ENCODE assay signal across 11 cellular contexts in genomic region chr13:48125794-48126228, GRCh38. TPM values are rescaled to one million over a fixed set of nuclear protein-coding genes. Genes with fewer than 3 reads are reported as not detected.
DNase-seq lines count a peak whose midpoint lies in the region; ATAC-seq lines count a peak whose summit lies in the region.
"Had no signal": no experiment of that assay in that cellular context is flagged by ENCODE, and none has a peak within 500 bp of the region (broad histone marks: within the 10 kb centered on the region; RNA-seq: fewer than 3 reads in every experiment).

No MANE protein-coding gene starts in this region.

- H3K36me3 Mint-ChIP-seq in stimulated activated naive B cell treated with anti-CD40 and anti-IgM and Interleukin-4, amounts not matched to agents 10 μg/mL and 1 μg/mL and 100 μg/mL, for 72 hours: no peaks in the 10 kb centered on the region
- H3K36me3 Mint-ChIP-seq: activated naive CD8-positive, alpha-beta T cell; CD4-positive, CD25-positive, alpha-beta regulatory T cell had no signal

- ATAC-seq in HG03439 (IDR thresholded peaks at IDR 0.05; ENCODE audit: unreplicated experiment) (no peak), left colon (no peak)
- ATAC-seq in stimulated activated naive B cell treated with anti-CD40 and anti-IgM and Interleukin-4, amounts not matched to agents 10 μg/mL and 1 μg/mL and 100 μg/mL, for 72 hours (replicated peaks): no peak

- no peak overlapping the region for H3K27ac Mint-ChIP-seq in stimulated activated naive B cell treated with anti-CD40 and anti-IgM and Interleukin-4, amounts not matched to agents 10 μg/mL and 1 μg/mL and 100 μg/mL, for 72 hours
- H3K27ac Mint-ChIP-seq: activated naive CD8-positive, alpha-beta T cell had no signal

- no peaks in the 10 kb centered on the region for H3K27me3 Mint-ChIP-seq in stimulated activated naive B cell treated with anti-CD40 and anti-IgM and Interleukin-4, amounts not matched to agents 10 μg/mL and 1 μg/mL and 100 μg/mL, for 72 hours
- H3K27me3 Mint-ChIP-seq: activated naive CD8-positive, alpha-beta T cell; CD4-positive, CD25-positive, alpha-beta regulatory T cell had no signal

- DNase-seq in GM03348 (ENCODE audit: low spot score) (peak; percentile 13), dermis microvascular lymphatic vessel endothelial cell (ENCODE audit: low read depth in 2 of 2) (peak; percentile 94 to 98), left kidney (ENCODE audit: low read depth, low spot score) (peak; percentile 36), skeletal muscle cell (ENCODE audit: low read depth) (peak; percentile 32), SKM-1 (lab: John Stamatoyannopoulos, UW; ENCODE audit: unreplicated experiment) (no peak), left colon (no peak)
- DNase-seq in stimulated activated naive B cell treated with anti-CD40 and anti-IgM and Interleukin-4, amounts not matched to agents 10 μg/mL and 1 μg/mL and 100 μg/mL, for 72 hours: no peak
- DNase-seq: CD4-positive, CD25-positive, alpha-beta regulatory T cell; stimulated activated CD4-positive, alpha-beta T cell treated with anti-CD3 and anti-CD28 coated beads, Interleukin-2, amount 100 ng/mL, for 48 hours had no signal

- H3K4me1 Mint-ChIP-seq in stimulated activated naive B cell treated with anti-CD40 and anti-IgM and Interleukin-4, amounts not matched to agents 10 μg/mL and 1 μg/mL and 100 μg/mL, for 72 hours: peaks cover 7 to 8% of the 10 kb centered on the region in 2 donors

- no peak overlapping the region for H3K4me3 ChIP-seq in skeletal muscle cell (ENCODE audit: low read depth, low read length)

- no peaks in the 10 kb centered on the region for H3K9me3 Mint-ChIP-seq in stimulated activated naive B cell treated with anti-CD40 and anti-IgM and Interleukin-4, amounts not matched to agents 10 μg/mL and 1 μg/mL and 100 μg/mL, for 72 hours
- H3K9me3 Mint-ChIP-seq: CD4-positive, CD25-positive, alpha-beta regulatory T cell had no signal

- intact Hi-C loops in left colon (cut with DNase I, micrococcal nuclease): loop anchor here in 1 of 2 donors (10.0 kb wide), 1 partner anchor 179 kb away; the partner anchor contains the start of gene RB1

- no peak overlapping the region for H3K4me3 Mint-ChIP-seq in stimulated activated naive B cell treated with anti-CD40 and anti-IgM and Interleukin-4, amounts not matched to agents 10 μg/mL and 1 μg/mL and 100 μg/mL, for 72 hours
- H3K4me3 Mint-ChIP-seq: activated naive CD8-positive, alpha-beta T cell; CD4-positive, CD25-positive, alpha-beta regulatory T cell had no signal

RNA-seq across cellular contexts. Expression of gene MED4, which starts 30.9 kb away (rescaled TPM):
- total RNA-seq in dermis microvascular lymphatic vessel endothelial cell (30.3 and 33.8 TPM in 2 replicates), left colon (10 to 100 TPM; 43.6 to 47.6 TPM)

Comparison
In these comparisons a context has a peak if more than half of its experiments do, and no peak if none do; other contexts are left out.
1. DNase-seq: peak in GM03348 (single experiment), dermis microvascular lymphatic vessel endothelial cell (2 of 2), left kidney (single experiment) and skeletal muscle cell (single experiment); none in stimulated activated naive B cell treated with anti-CD40 and anti-IgM and Interleukin-4, amounts not matched to agents 10 μg/mL and 1 μg/mL and 100 μg/mL, for 72 hours (single experiment), SKM-1 (single experiment) and left colon (0 of 2).